In genomic region chr6:151760486-151760885, GRCh38 we compare ENCODE assay signal across 29 cellular contexts.
"Had no signal": no experiment of that assay in that cellular context is flagged by ENCODE, and none has a peak within 500 bp of the region (broad histone marks: within the 10 kb centered on the region; RNA-seq: fewer than 3 reads in every experiment).

No MANE protein-coding gene starts in this region.

- H3K36me3 Mint-ChIP-seq: activated CD4-positive, alpha-beta memory T cell treated with anti-CD3 and anti-CD28 coated beads for 36 hours had no signal

- H3K27ac Mint-ChIP-seq: activated CD4-positive, alpha-beta memory T cell treated with anti-CD3 and anti-CD28 coated beads for 36 hours; activated CD4-positive, alpha-beta T cell treated with anti-CD3 and anti-CD28 coated beads, Interleukin-2, amount 10 ng/mL, durations not matched to agents 24 days and 14 days; activated CD8-positive, alpha-beta T cell treated with anti-CD3 and anti-CD28 coated beads for 36 hours; activated naive CD8-positive, alpha-beta T cell treated with anti-CD3 and anti-CD28 coated beads for 36 hours; activated T-cell treated with anti-CD3 and anti-CD28 coated beads, Interleukin-2, amount 50 U/mL, for 72 hours; activated T-helper 1 cell treated with anti-CD3 and anti-CD28 coated beads, Interleukin-12 subunit alpha, Interleukin-12 subunit beta, Interleukin-2, Interleukin-4 antibody, amounts not matched to agents 30 ng/mL and 10 ng/mL and 1 ng/mL, durations not matched to agents 14 hours and 24 hours and 36 hours; activated T-helper 17 cell treated with anti-CD3 and anti-CD28 coated beads, Interleukin-2, amount 50 U/mL, for 72 hours; T-helper 2 cell treated with Interferon-gamma antibody and Interleukin-4, amounts not matched to agents 5 μg/mL and 100 μg/mL, for 36 hours had no signal

- H3K27me3 Mint-ChIP-seq: activated CD4-positive, alpha-beta memory T cell treated with anti-CD3 and anti-CD28 coated beads for 36 hours; activated CD4-positive, alpha-beta T cell treated with anti-CD3 and anti-CD28 coated beads, Interleukin-2, amount 10 ng/mL, durations not matched to agents 24 days and 14 days had no signal

- DNase-seq: activated CD4-positive, alpha-beta memory T cell treated with anti-CD3 and anti-CD28 coated beads for 36 hours; activated CD4-positive, alpha-beta T cell treated with anti-CD3 and anti-CD28 coated beads for 4 hours; activated CD4-positive, alpha-beta T cell treated with anti-CD3 and anti-CD28 coated beads, Interleukin-2, amount 10 ng/mL, durations not matched to agents 24 days and 14 days; activated CD4-positive, alpha-beta T cell treated with anti-CD3 and anti-CD28 coated beads, Interleukin-2, amount 50 U/mL, for 1 hour; activated CD4-positive, alpha-beta T cell treated with anti-CD3 and anti-CD28 coated beads, Interleukin-2, amount 50 U/mL, for 4 hours; activated CD4-positive, CD25-positive, alpha-beta regulatory T cell treated with anti-CD3 and anti-CD28 coated beads, Interleukin-2, amount 50 U/mL, for 72 hours; activated CD8-positive, alpha-beta memory T cell treated with anti-CD3 and anti-CD28 coated beads, Interleukin-2, amount 50 U/mL, for 4 hours; activated CD8-positive, alpha-beta T cell treated with anti-CD3 and anti-CD28 coated beads for 36 hours; activated effector memory CD4-positive, alpha-beta T cell treated with anti-CD3 and anti-CD28 coated beads, Interleukin-2, amount 50 U/mL, for 16 hours; activated gamma-delta T cell treated with Interleukin-2 at 50 U/mL for 16 hours; activated naive CD4-positive, alpha-beta T cell treated with anti-CD3 and anti-CD28 coated beads, Interleukin-2, amount 50 U/mL, for 16 hours; activated naive CD4-positive, alpha-beta T cell treated with Interleukin-2 at 50 U/mL for 16 hours; activated naive CD8-positive, alpha-beta T cell treated with anti-CD3 and anti-CD28 coated beads for 36 hours; activated T-cell treated with anti-CD3 and anti-CD28 coated beads for 4 hours; activated T-cell treated with anti-CD3 and anti-CD28 coated beads, Interleukin-2, amount 50 U/mL, for 1 hour; activated T-cell treated with anti-CD3 and anti-CD28 coated beads, Interleukin-2, amount 50 U/mL, for 4 hours; activated T-cell treated with anti-CD3 and anti-CD28 coated beads, Interleukin-2, amount 50 U/mL, for 72 hours; adrenal gland; amniotic stem cell; aorta; body of pancreas; brain microvascular endothelial cell; central memory CD4-positive, alpha-beta T cell; T-helper 2 cell; T-helper 9 cell had no signal

- ATAC-seq: activated CD8-positive, alpha-beta T cell treated with anti-CD3 and anti-CD28 coated beads for 36 hours; activated naive CD4-positive, alpha-beta T cell treated with anti-CD3 and anti-CD28 coated beads, Interleukin-2, amount 50 U/mL, for 72 hours; activated T-cell treated with anti-CD3 and anti-CD28 coated beads, Interleukin-2, amount 50 U/mL, for 4 hours; activated T-cell treated with anti-CD3 and anti-CD28 coated beads, Interleukin-2, amount 50 U/mL, for 72 hours; activated T-helper 17 cell treated with anti-CD3 and anti-CD28 coated beads, Interleukin-2, amount 50 U/mL, for 72 hours; body of pancreas had no signal

- H3K4me3 Mint-ChIP-seq: activated CD4-positive, alpha-beta memory T cell treated with anti-CD3 and anti-CD28 coated beads for 36 hours; activated CD4-positive, alpha-beta T cell treated with anti-CD3 and anti-CD28 coated beads, Interleukin-2, amount 10 ng/mL, durations not matched to agents 24 days and 14 days; activated CD8-positive, alpha-beta T cell treated with anti-CD3 and anti-CD28 coated beads for 36 hours; activated naive CD8-positive, alpha-beta T cell treated with anti-CD3 and anti-CD28 coated beads for 36 hours; activated T-cell treated with anti-CD3 and anti-CD28 coated beads, Interleukin-2, amount 50 U/mL, for 4 hours; activated T-cell treated with anti-CD3 and anti-CD28 coated beads, Interleukin-2, amount 50 U/mL, for 72 hours; activated T-helper 1 cell treated with anti-CD3 and anti-CD28 coated beads, Interleukin-12 subunit alpha, Interleukin-12 subunit beta, Interleukin-2, Interleukin-4 antibody, amounts not matched to agents 30 ng/mL and 10 ng/mL and 1 ng/mL, durations not matched to agents 14 hours and 24 hours and 36 hours; activated T-helper 17 cell treated with anti-CD3 and anti-CD28 coated beads, Interleukin-2, amount 50 U/mL, for 72 hours; T-helper 2 cell treated with Interferon-gamma antibody and Interleukin-4, amounts not matched to agents 5 μg/mL and 100 μg/mL, for 36 hours had no signal

- H3K9me3 Mint-ChIP-seq: activated CD4-positive, alpha-beta memory T cell treated with anti-CD3 and anti-CD28 coated beads for 36 hours; activated CD8-positive, alpha-beta T cell treated with anti-CD3 and anti-CD28 coated beads for 36 hours; activated T-cell treated with anti-CD3 and anti-CD28 coated beads, Interleukin-2, amount 50 U/mL, for 4 hours; activated T-helper 1 cell treated with anti-CD3 and anti-CD28 coated beads, Interleukin-12 subunit alpha, Interleukin-12 subunit beta, Interleukin-2, Interleukin-4 antibody, amounts not matched to agents 30 ng/mL and 10 ng/mL and 1 ng/mL, durations not matched to agents 14 hours and 24 hours and 36 hours; activated T-helper 17 cell treated with anti-CD3 and anti-CD28 coated beads, Interleukin-2, amount 50 U/mL, for 72 hours had no signal
